In the genomic region with DNA sequence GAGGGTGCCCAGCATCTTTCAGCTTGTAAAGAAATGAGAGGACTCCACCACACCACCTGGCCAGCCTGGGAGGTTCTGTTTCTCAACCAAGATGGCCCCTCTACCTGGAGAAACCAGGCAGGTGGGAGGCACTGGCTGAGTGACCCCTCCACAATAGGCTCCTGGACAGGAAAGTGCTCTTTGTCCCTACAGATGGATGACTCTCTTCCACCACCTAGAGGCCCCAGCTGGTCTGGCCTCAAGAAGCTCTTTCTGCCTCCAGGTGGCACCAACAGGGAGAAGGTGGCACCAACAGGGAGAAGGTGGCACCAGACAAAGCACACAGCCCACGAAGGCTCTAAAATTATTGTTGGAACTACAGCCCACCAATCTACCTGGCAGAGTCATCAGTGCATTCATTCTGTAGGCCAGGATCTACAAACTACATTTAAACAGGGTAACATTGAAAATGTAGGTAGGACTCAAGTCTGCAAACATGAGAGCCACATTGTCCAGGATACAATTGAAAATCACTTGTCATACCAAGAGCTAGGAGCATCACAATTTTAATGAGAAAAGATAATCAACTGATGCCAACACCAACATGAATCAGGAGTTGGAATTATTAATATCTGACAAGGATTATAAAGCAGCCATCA, we compare ENCODE assay signal across 8 cellular contexts. TPM values are rescaled to one million over a fixed set of nuclear protein-coding genes. Genes with fewer than 3 reads are reported as not detected.
DNase-seq lines count a peak whose midpoint lies in the region; ATAC-seq and TF ChIP-seq lines count a peak whose summit lies in the region.
"Had no signal": no experiment of that assay in that cellular context is flagged by ENCODE, and none has a peak within 500 bp of the region (broad histone marks: within the 10 kb centered on the region; RNA-seq: fewer than 3 reads in every experiment).

No MANE protein-coding gene starts in this region.

- no peak for ATAC-seq in GM21381 (IDR thresholded peaks at IDR 0.05; ENCODE audit: unreplicated experiment)

- peak; percentile 100 for TF ChIP-seq CTCF in LNCaP clone FGC (IDR thresholded peaks at IDR 0.05; ENCODE audit: control insufficient read depth, extremely low read depth, insufficient read depth)
- peak; percentile 89 for TF ChIP-seq CTCF in endodermal cell (conservative IDR thresholded peaks at IDR 0.05)

- H3K4me1 ChIP-seq in endodermal cell (ENCODE audit: control insufficient read depth, insufficient read depth, low read length): no peaks in the 10 kb centered on the region

- H3K9ac ChIP-seq in endodermal cell (ENCODE audit: extremely low read depth, low read length, poor library complexity, severe bottlenecking): no peak overlapping the region

- H3K27ac ChIP-seq in endodermal cell (ENCODE audit: low read depth, low read length): no peak overlapping the region

- H3K27me3 ChIP-seq in endodermal cell (ENCODE audit: control insufficient read depth, insufficient read depth, low read length, poor library complexity, severe bottlenecking): no peaks in the 10 kb centered on the region

- peaks cover 10% of the 10 kb centered on the region for H3K9me3 Mint-ChIP-seq in endodermal cell

- no peaks in the 10 kb centered on the region for H3K9me3 ChIP-seq in endodermal cell (ENCODE audit: control insufficient read depth, low read length)

- DNase-seq in ELF-1 (ENCODE audit: low read depth, low spot score): peak; percentile 67
- peak; percentile 55 for DNase-seq in LNCaP clone FGC (ENCODE audit: low read depth)
- peak; percentile 26 for DNase-seq in T-helper 9 cell
- peak; percentile 82 for DNase-seq in endodermal cell
- DNase-seq in pons (ENCODE audit: low spot score): peak; percentile 3
- no peak for DNase-seq in NCI-H187 treated with DMSO at 0.1 percent for 48 hours (lab: John Stamatoyannopoulos, UW)
- DNase-seq: right cardiac atrium had no signal

- H3K4me1 Mint-ChIP-seq in endodermal cell: no peaks in the 10 kb centered on the region

- H3K36me3 ChIP-seq in endodermal cell (ENCODE audit: control insufficient read depth, insufficient read depth, low read length): no peaks in the 10 kb centered on the region

- H3K36me3 Mint-ChIP-seq in endodermal cell (ENCODE audit: low read depth): no peaks in the 10 kb centered on the region

- H3K4me3 Mint-ChIP-seq in endodermal cell: no peak overlapping the region

- peaks cover 8% of the 10 kb centered on the region for H3K27me3 Mint-ChIP-seq in endodermal cell (ENCODE audit: insufficient read depth)

- 27 to 50% methylated on average over 1 of the region's 1 CpG for WGBS in endodermal cell (ENCODE audit: insufficient coverage in 1 of 2, insufficient read length in 1 of 2), 2 experiments

- no peak overlapping the region for H3K4me3 ChIP-seq in LNCaP clone FGC (ENCODE audit: low read depth, low read length)
- no peak overlapping the region for H3K4me3 ChIP-seq in endodermal cell (ENCODE audit: low read length)

- no peak overlapping the region for H3K27ac Mint-ChIP-seq in endodermal cell

RNA-seq across cellular contexts. Expression of gene TMPRSS3, which starts 14.4 kb away (rescaled TPM):
- not detected for total RNA-seq in endodermal cell
- not detected for polyA plus RNA-seq in endodermal cell (2013, experiment 1 of 2)
- polyA plus RNA-seq in endodermal cell (2013, experiment 2 of 2): not detected
- total RNA-seq: right cardiac atrium had no signal
- polyA plus RNA-seq: right cardiac atrium had no signal

RNA-seq across cellular contexts. Expression of gene TFF1, which starts 15.1 kb away (rescaled TPM):
- 1 to 10 TPM; 1.6 to 3.7 TPM for total RNA-seq in endodermal cell
- polyA plus RNA-seq in endodermal cell (2013, experiment 1 of 2): 1.5 TPM
- polyA plus RNA-seq in endodermal cell (2013, experiment 2 of 2): 3.2 TPM
- total RNA-seq: right cardiac atrium had no signal
- polyA plus RNA-seq: right cardiac atrium had no signal

RNA-seq across cellular contexts. Expression of gene UBASH3A, which starts 22.2 kb away (rescaled TPM):
- total RNA-seq in endodermal cell: not detected
- not detected for polyA plus RNA-seq in endodermal cell (2013, experiment 1 of 2)
- polyA plus RNA-seq in endodermal cell (2013, experiment 2 of 2): not detected

RNA-seq across cellular contexts. Expression of gene TFF2, which starts 30.7 kb away (rescaled TPM):
- not detected for total RNA-seq in endodermal cell
- not detected for polyA plus RNA-seq in endodermal cell (2013, experiment 1 of 2)
- polyA plus RNA-seq in endodermal cell (2013, experiment 2 of 2): not detected
- total RNA-seq: right cardiac atrium had no signal
- polyA plus RNA-seq: right cardiac atrium had no signal
